1 cellular context compared by ENCODE assay signal in the genomic region with DNA sequence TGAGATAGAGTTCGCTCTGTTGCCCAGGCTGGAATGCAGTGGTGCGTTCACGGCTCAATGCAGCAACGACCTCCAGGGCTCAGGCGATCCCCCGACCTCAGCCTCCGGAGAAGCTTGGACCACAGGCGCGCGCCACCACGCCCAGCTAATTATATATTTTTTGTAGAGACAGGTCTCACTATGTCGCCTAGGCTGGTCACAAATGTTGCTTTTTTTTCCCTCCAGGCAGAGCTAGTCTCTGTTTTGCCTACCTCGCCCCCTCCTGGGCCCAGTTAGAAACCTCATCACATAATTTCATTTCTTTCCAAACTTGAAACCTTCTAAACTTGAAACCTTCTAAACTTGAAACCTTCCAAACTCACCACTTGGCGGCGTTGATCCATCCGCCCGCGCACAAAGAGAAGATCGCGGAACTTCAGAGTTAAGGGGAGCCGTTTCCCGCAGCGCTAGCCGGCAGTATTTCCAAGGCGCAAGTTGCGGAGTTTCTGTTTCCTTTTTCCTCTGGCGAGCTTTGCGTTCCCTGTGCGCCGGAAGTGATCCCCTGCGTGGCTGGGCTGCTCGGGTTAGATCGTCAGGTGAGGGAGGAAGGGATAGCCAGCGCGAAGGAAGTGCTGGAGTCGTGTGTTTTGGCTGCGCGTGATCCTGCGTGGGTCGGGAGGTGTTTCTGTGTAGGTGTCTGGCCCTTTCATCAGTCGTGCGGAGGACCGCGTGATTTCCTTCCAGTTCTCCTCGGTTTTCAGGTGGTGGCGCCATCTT.
A peak's percentile ranks its signal among the peaks of the same experiment; 100 is the strongest.
TF ChIP-seq lines count a peak whose summit lies in the region.

A gene with protein sequence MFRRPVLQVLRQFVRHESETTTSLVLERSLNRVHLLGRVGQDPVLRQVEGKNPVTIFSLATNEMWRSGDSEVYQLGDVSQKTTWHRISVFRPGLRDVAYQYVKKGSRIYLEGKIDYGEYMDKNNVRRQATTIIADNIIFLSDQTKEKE (plus strand): TSS at position 523 of the 756 bp plus-strand sequence. CDS start 809 bp downstream, outside the sequence.

TF ChIP-seq in HEK293, 187 proteins besides CTCF, POLR2A, EP300 and RAD21 (continued from another document and continues in another):
- TF ChIP-seq ZNF280C (tag by site-specific recombination; IDR thresholded peaks at IDR 0.05) (no peak), ZNF146 (tag by site-specific recombination; IDR thresholded peaks at IDR 0.05) (peak; percentile 67), ZSCAN4 (tag by site-specific recombination; IDR thresholded peaks at IDR 0.05) (peak; percentile 49), ZNF791 (tag by site-specific recombination; IDR thresholded peaks at IDR 0.05) (no peak), ZNF768 (tag by site-specific recombination; IDR thresholded peaks at IDR 0.05) (no peak), ZNF398 (tag by site-specific recombination; IDR thresholded peaks at IDR 0.05) (no peak), ZNF510 (tag by site-specific recombination; IDR thresholded peaks at IDR 0.05; ENCODE audit: insufficient replicate concordance) (peak; percentile 10), ZNF621 (tag by site-specific recombination; IDR thresholded peaks at IDR 0.05) (no peak), ZNF558 (tag by site-specific recombination; IDR thresholded peaks at IDR 0.05) (peak; percentile 68; the same call in 1 of the 2 replicates), OSR2 (tag by site-specific recombination; IDR thresholded peaks at IDR 0.05) (no peak), ZFP41 (tag by site-specific recombination; IDR thresholded peaks at IDR 0.05; ENCODE audit: borderline replicate concordance) (no peak), MEIS1 (CRISPR knock-in tag; IDR thresholded peaks at IDR 0.05; ENCODE audit: borderline replicate concordance) (no peak), SP2 (tag by site-specific recombination; IDR thresholded peaks at IDR 0.05) (peak; percentile 76), HOXD13 (CRISPR knock-in tag; IDR thresholded peaks at IDR 0.05; ENCODE audit: borderline replicate concordance) (no peak), KLF9 (tag by site-specific recombination; IDR thresholded peaks at IDR 0.05; ENCODE audit: low read depth) (peak; percentile 57; the same call in 1 of the 2 replicates), ZBTB7A (tag by site-specific recombination; IDR thresholded peaks at IDR 0.05; ENCODE audit: low read depth) (no peak), BCL11A (tag by site-specific recombination; IDR thresholded peaks at IDR 0.05; ENCODE audit: low read depth) (no peak; the same call in 1 of the 2 replicates), GLI2 (tag by site-specific recombination; IDR thresholded peaks at IDR 0.05; ENCODE audit: borderline replicate concordance, low read depth) (no peak), ZNF530 (tag by site-specific recombination; IDR thresholded peaks at IDR 0.05; ENCODE audit: low read depth) (no peak), ZNF324 (tag by site-specific recombination; IDR thresholded peaks at IDR 0.05) (peak; percentile 99), ZNF449 (tag by site-specific recombination; IDR thresholded peaks at IDR 0.05) (peak; percentile 90), ZNF2 (tag by site-specific recombination; IDR thresholded peaks at IDR 0.05) (peak; percentile 88), KLF10 (tag by site-specific recombination; IDR thresholded peaks at IDR 0.05) (peak; percentile 75; the same call in 1 of the 2 replicates), ZFP37 (tag by site-specific recombination; IDR thresholded peaks at IDR 0.05) (peak; percentile 97), ZNF549 (tag by site-specific recombination; IDR thresholded peaks at IDR 0.05) (no peak), ZNF394 (tag by site-specific recombination; IDR thresholded peaks at IDR 0.05; ENCODE audit: borderline replicate concordance) (peak; percentile 93), AEBP2 (tag by site-specific recombination; IDR thresholded peaks at IDR 0.05; ENCODE audit: borderline replicate concordance) (peak; percentile 45; the same call in 1 of the 2 replicates), SP7 (tag by site-specific recombination; IDR thresholded peaks at IDR 0.05) (peak; percentile 93), ZNF513 (tag by site-specific recombination; IDR thresholded peaks at IDR 0.05) (no peak), ZSCAN30 (tag by site-specific recombination; IDR thresholded peaks at IDR 0.05) (peak; percentile 97), ZNF560 (tag by site-specific recombination; IDR thresholded peaks at IDR 0.05; ENCODE audit: borderline replicate concordance) (no peak), ZBTB17 (tag by site-specific recombination; IDR thresholded peaks at IDR 0.05) (peak; percentile 97), ZEB2 (tag by site-specific recombination; IDR thresholded peaks at IDR 0.05) (peak; percentile 92), ZNF488 (tag by site-specific recombination; IDR thresholded peaks at IDR 0.05) (no peak), ZNF785 (tag by site-specific recombination; IDR thresholded peaks at IDR 0.05) (no peak), TCF7L2 (IDR thresholded peaks at IDR 0.05; ENCODE audit: borderline replicate concordance, low read depth, low read length) (no peak)
- TF ChIP-seq, protein P1, sequence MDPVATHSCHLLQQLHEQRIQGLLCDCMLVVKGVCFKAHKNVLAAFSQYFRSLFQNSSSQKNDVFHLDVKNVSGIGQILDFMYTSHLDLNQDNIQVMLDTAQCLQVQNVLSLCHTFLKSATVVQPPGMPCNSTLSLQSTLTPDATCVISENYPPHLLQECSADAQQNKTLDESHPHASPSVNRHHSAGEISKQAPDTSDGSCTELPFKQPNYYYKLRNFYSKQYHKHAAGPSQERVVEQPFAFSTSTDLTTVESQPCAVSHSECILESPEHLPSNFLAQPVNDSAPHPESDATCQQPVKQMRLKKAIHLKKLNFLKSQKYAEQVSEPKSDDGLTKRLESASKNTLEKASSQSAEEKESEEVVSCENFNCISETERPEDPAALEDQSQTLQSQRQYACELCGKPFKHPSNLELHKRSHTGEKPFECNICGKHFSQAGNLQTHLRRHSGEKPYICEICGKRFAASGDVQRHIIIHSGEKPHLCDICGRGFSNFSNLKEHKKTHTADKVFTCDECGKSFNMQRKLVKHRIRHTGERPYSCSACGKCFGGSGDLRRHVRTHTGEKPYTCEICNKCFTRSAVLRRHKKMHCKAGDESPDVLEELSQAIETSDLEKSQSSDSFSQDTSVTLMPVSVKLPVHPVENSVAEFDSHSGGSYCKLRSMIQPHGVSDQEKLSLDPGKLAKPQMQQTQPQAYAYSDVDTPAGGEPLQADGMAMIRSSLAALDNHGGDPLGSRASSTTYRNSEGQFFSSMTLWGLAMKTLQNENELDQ (tag by site-specific recombination; IDR thresholded peaks at IDR 0.05; ENCODE audit: low read depth) = no peak
- TF ChIP-seq, protein P2, sequence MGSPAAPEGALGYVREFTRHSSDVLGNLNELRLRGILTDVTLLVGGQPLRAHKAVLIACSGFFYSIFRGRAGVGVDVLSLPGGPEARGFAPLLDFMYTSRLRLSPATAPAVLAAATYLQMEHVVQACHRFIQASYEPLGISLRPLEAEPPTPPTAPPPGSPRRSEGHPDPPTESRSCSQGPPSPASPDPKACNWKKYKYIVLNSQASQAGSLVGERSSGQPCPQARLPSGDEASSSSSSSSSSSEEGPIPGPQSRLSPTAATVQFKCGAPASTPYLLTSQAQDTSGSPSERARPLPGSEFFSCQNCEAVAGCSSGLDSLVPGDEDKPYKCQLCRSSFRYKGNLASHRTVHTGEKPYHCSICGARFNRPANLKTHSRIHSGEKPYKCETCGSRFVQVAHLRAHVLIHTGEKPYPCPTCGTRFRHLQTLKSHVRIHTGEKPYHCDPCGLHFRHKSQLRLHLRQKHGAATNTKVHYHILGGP (tag by site-specific recombination; IDR thresholded peaks at IDR 0.05) = no peak
- TF ChIP-seq, protein P3, sequence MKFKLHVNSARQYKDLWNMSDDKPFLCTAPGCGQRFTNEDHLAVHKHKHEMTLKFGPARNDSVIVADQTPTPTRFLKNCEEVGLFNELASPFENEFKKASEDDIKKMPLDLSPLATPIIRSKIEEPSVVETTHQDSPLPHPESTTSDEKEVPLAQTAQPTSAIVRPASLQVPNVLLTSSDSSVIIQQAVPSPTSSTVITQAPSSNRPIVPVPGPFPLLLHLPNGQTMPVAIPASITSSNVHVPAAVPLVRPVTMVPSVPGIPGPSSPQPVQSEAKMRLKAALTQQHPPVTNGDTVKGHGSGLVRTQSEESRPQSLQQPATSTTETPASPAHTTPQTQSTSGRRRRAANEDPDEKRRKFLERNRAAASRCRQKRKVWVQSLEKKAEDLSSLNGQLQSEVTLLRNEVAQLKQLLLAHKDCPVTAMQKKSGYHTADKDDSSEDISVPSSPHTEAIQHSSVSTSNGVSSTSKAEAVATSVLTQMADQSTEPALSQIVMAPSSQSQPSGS (tag by site-specific recombination; IDR thresholded peaks at IDR 0.05; ENCODE audit: low read depth) = no peak
